In the genomic region with DNA sequence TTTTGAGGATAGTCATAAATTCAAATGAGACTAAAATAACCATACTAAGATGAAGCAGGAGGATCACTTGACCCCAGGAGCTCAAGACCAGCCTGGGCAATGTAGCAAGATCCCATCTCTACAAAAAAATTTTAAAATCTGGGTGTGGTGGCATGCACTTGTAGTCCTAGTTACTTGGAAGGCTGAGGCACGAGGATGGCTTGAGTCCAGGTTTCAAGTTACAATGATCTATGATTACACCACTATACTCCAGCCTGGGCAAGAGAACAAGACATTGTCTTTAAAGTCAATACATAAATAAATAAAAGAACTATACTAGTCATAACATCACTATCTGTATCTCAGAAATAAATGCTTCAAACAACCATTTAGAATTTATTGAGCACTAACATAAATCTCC, we compare ENCODE assay signal across 26 cellular contexts. TPM values are rescaled to one million over a fixed set of nuclear protein-coding genes. Genes with fewer than 3 reads are reported as not detected.
DNase-seq lines count a peak whose midpoint lies in the region; ATAC-seq, FAIRE-seq and TF ChIP-seq lines count a peak whose summit lies in the region.
"Had no signal": no experiment of that assay in that cellular context is flagged by ENCODE, and none has a peak within 500 bp of the region (broad histone marks: within the 10 kb centered on the region; RNA-seq: fewer than 3 reads in every experiment).

No MANE protein-coding gene starts in this region.

- no peaks in the 10 kb centered on the region for H3K79me2 ChIP-seq in GM23248 (ENCODE audit: insufficient read depth)
- H3K79me2 ChIP-seq in PC-9 (ENCODE audit: low read depth) = no peaks in the 10 kb centered on the region
- no peaks in the 10 kb centered on the region for H3K79me2 ChIP-seq in endothelial cell of umbilical vein (ENCODE audit: control insufficient read depth, insufficient read depth, low read length)

- H3K9me1 ChIP-seq in endothelial cell of umbilical vein (replicated peaks; ENCODE audit: control insufficient read depth, extremely low read depth, insufficient read depth, low read length) = no peaks in the 10 kb centered on the region

- FAIRE-seq in endothelial cell of umbilical vein (lab: Jason Lieb, UNC) = no peak
- FAIRE-seq: kidney had no signal

- peak; percentile 46 for DNase-seq in GM23248
- DNase-seq in PC-9 = peak; percentile 12 to 65
- peak; percentile 69 for DNase-seq in endothelial cell of umbilical vein (ENCODE audit: low read depth, low spot score)
- DNase-seq in left colon = no peak
- DNase-seq in SIG-M5 treated with dmso at 0.1 percent for 504 hours (lab: John Stamatoyannopoulos, UW; ENCODE audit: unreplicated experiment) = no peak
- DNase-seq in GM13976 (ENCODE audit: low spot score) = no peak
- DNase-seq: activated CD4-positive, CD25-positive, alpha-beta regulatory T cell; activated CD8-positive, alpha-beta memory T cell treated with anti-CD3 and anti-CD28 coated beads for 24 hours; AML-193; foreskin melanocyte; GOT3; hypothalamus; kidney; mesenchymal stem cell; naive thymus-derived CD4-positive, alpha-beta T cell; NCI-H1436; NCI-H82; OCI-M1; ovary; SK-N-SH; stimulated activated CD4-positive, alpha-beta T cell treated with anti-CD3 and anti-CD28 coated beads, Interleukin-1b, Interleukin-23, amount 100 ng/mL, for 48 hours; stimulated activated naive CD4-positive, alpha-beta T cell; tibial artery had no signal

- H3K9me3 ChIP-seq in GM23248 (ENCODE audit: low read depth) (no peaks in the 10 kb centered on the region), PC-9 (ENCODE audit: insufficient read depth, low read depth) (peaks cover 10% of the 10 kb centered on the region), endothelial cell of umbilical vein (replicated peaks; ENCODE audit: control insufficient read depth, insufficient read depth, low read length) (no peaks in the 10 kb centered on the region)
- H3K9me3 ChIP-seq: ovary, SK-N-SH, tibial artery had no signal

- H3K36me3 ChIP-seq in GM23248 (ENCODE audit: low read depth) (no peaks in the 10 kb centered on the region), PC-9 (ENCODE audit: low read depth) (no peaks in the 10 kb centered on the region), endothelial cell of umbilical vein (ENCODE audit: control insufficient read depth in 2 of 2, extremely low read depth in 1 of 2, insufficient read depth in 2 of 2, low read length in 2 of 2) (no peaks in the 10 kb centered on the region)
- H3K36me3 ChIP-seq: ovary, tibial artery had no signal

- in situ Hi-C loops in GM23248 (cut with MboI) = no loop called here
- in situ Hi-C loops in GM13976 (cut with MboI; ENCODE audit: low sequenced_read_pairs, unreplicated experiment) = no loop called here

- no peaks in the 10 kb centered on the region for H3K9me2 ChIP-seq in GM23248 (ENCODE audit: insufficient read depth)
- H3K9me2 ChIP-seq in PC-9 (ENCODE audit: insufficient read depth) = no peaks in the 10 kb centered on the region
- H3K9me2 ChIP-seq: SK-N-SH had no signal

- 8 to 25% methylated on average over 1 of the region's 1 CpG for WGBS in GM23248 (ENCODE audit: low coverage in 1 of 2, low lambda C conversion rate in 2 of 2, missing lambda C conversion rate in 2 of 2), 2 experiments

- H3K4me2 ChIP-seq in GM23248 (ENCODE audit: unreplicated experiment) (no peak overlapping the region), PC-9 (no peak overlapping the region), endothelial cell of umbilical vein (ENCODE audit: insufficient read depth, low read length) (no peak overlapping the region)

- intact Hi-C loops in PC-9 (cut with micrococcal nuclease; ENCODE audit: unreplicated experiment) (loop anchor here (10.0 kb wide), 1 partner anchor 224 kb away; no protein-coding TSS in a partner anchor), endothelial cell of umbilical vein (cut with micrococcal nuclease) (no loop called here), left colon (cut with DNase I, micrococcal nuclease) (no loop called here)

- CTCF ChIA-PET in PC-9 (lab: Charles Lee) = no interaction called here
- CTCF ChIA-PET in endothelial cell of umbilical vein (lab: Charles Lee) = interaction anchor here (1.3 to 1.6 kb wide), 3 partner anchors 8 to 14 kb away, joined by 3 to 15 read pairs (median 10); no protein-coding TSS in a partner anchor

- TF ChIP-seq CTCF in PC-9 (conservative IDR thresholded peaks at IDR 0.05) (no peak), endothelial cell of umbilical vein (IDR thresholded peaks at IDR 0.05; ENCODE audit: extremely low read depth in 1 of 2, insufficient read depth in 1 of 2, low read depth in 1 of 2, low read length in 2 of 2) (no peak), GM13976 (IDR thresholded peaks at IDR 0.05; ENCODE audit: borderline replicate concordance, control extremely low read depth, extremely low read depth, insufficient read depth, missing control alignments) (no peak)

- peak overlapping the region; percentile 74; the same call in 1 of the 2 replicates for H3K27ac ChIP-seq in GM23248
- H3K27ac ChIP-seq in PC-9 = peak overlapping the region; percentile 83
- H3K27ac ChIP-seq in endothelial cell of umbilical vein (ENCODE audit: insufficient read depth, low read depth, low read length) = peak overlapping the region; percentile 90
- H3K27ac ChIP-seq: ovary had no signal

- dilution Hi-C loops in endothelial cell of umbilical vein (cut with MboI; ENCODE audit: extremely low pct_ligation_motif_present, low sequenced_read_pairs) = loop anchor here (25.0 kb wide), 1 partner anchor 113 kb away; no protein-coding TSS in a partner anchor

- H2AFZ ChIP-seq in GM23248 (no peak overlapping the region), PC-9 (no peak overlapping the region), endothelial cell of umbilical vein (ENCODE audit: low read depth, low read length) (no peak overlapping the region)

- BruUV-seq in PC-9 (replicated peaks; lab: Mats Ljungman, UMichigan) (no TSS peak), endothelial cell of umbilical vein (replicated peaks; lab: Mats Ljungman, UMichigan) (no TSS peak)

- peaks cover 52% of the 10 kb centered on the region for H3K4me1 ChIP-seq in GM23248 (ENCODE audit: insufficient read depth)
- peaks cover 69% of the 10 kb centered on the region for H3K4me1 ChIP-seq in PC-9 (replicated peaks; ENCODE audit: insufficient read depth)
- peaks cover 60% of the 10 kb centered on the region for H3K4me1 ChIP-seq in endothelial cell of umbilical vein (ENCODE audit: control insufficient read depth, extremely low read depth, insufficient read depth, low read length)

- H3K4me3 ChIP-seq in GM23248 (no peak overlapping the region), PC-9 (no peak overlapping the region), endothelial cell of umbilical vein (replicated peaks in 1 of 3; ENCODE audit: insufficient read depth in 1 of 3, low read depth in 1 of 3, low read length in 3 of 3) (no peak overlapping the region)
- H3K4me3 ChIP-seq: ovary, tibial artery had no signal

- H4K20me1 ChIP-seq in GM23248 (ENCODE audit: insufficient read depth) (no peaks in the 10 kb centered on the region), PC-9 (ENCODE audit: insufficient read depth) (no peaks in the 10 kb centered on the region), endothelial cell of umbilical vein (replicated peaks; ENCODE audit: control insufficient read depth, extremely low read depth, insufficient read depth, low read length) (no peaks in the 10 kb centered on the region)

- H3K9ac ChIP-seq in GM23248 = no peak overlapping the region
- no peak overlapping the region for H3K9ac ChIP-seq in endothelial cell of umbilical vein (replicated peaks; ENCODE audit: extremely low read depth, insufficient read depth, low read length)

- H3K27me3 ChIP-seq in GM23248 (replicated peaks; ENCODE audit: insufficient read depth) = no peaks in the 10 kb centered on the region
- H3K27me3 ChIP-seq in PC-9 (ENCODE audit: insufficient read depth, low read depth) = no peaks in the 10 kb centered on the region
- no peaks in the 10 kb centered on the region for H3K27me3 ChIP-seq in endothelial cell of umbilical vein (ENCODE audit: control insufficient read depth in 2 of 2, insufficient read depth in 2 of 2, low read length in 2 of 2)
- H3K27me3 ChIP-seq: ovary, tibial artery had no signal

- ATAC-seq in left colon (peak; percentile 46), GM21619 (IDR thresholded peaks at IDR 0.05; ENCODE audit: unreplicated experiment) (no peak), GM18858 (IDR thresholded peaks at IDR 0.05; ENCODE audit: unreplicated experiment) (no peak)
- ATAC-seq: activated naive CD4-positive, alpha-beta T cell treated with anti-CD3 and anti-CD28 coated beads, Interleukin-2, amount 50 U/mL, for 72 hours; naive thymus-derived CD4-positive, alpha-beta T cell had no signal

- no peak for TF ChIP-seq POLR2A in endothelial cell of umbilical vein (IDR thresholded peaks at IDR 0.05; ENCODE audit: low read depth, low read length)

- POLR2A ChIA-PET in PC-9 (lab: Charles Lee; ENCODE audit: unreplicated experiment) (no interaction called here), endothelial cell of umbilical vein (lab: Charles Lee) (no interaction called here)

- H3F3A ChIP-seq in GM23248 (ENCODE audit: insufficient read depth) (peaks cover 34% of the 10 kb centered on the region), PC-9 (ENCODE audit: insufficient read depth, low read depth) (peaks cover 42% of the 10 kb centered on the region)

TF ChIP-seq in endothelial cell of umbilical vein, 7 proteins besides CTCF, POLR2A, EP300 and RAD21 (continues in another document):
- TF ChIP-seq FOS (IDR thresholded peaks at IDR 0.05; ENCODE audit: borderline replicate concordance, insufficient read depth, low read length) = no peak
- no peak for TF ChIP-seq JUN (IDR thresholded peaks at IDR 0.05; ENCODE audit: borderline replicate concordance, insufficient read depth, insufficient read length, low read depth)
- TF ChIP-seq MYC (IDR thresholded peaks at IDR 0.05; ENCODE audit: low read depth, low read length) = no peak
- no peak for TF ChIP-seq EZH2 (IDR thresholded peaks at IDR 0.05; ENCODE audit: borderline replicate concordance, low read depth, low read length, severe bottlenecking)
- TF ChIP-seq POLR2AphosphoS5 (IDR thresholded peaks at IDR 0.05; ENCODE audit: insufficient read depth, low read depth, low read length) = no peak

RNA-seq across cellular contexts. Expression of gene PHLDB2, which starts 8.6 kb away (rescaled TPM):
- 60.6 and 63.9 TPM in 2 replicates for total RNA-seq in GM23248 (2014; rRNA removed; shearing (Covaris generic))
- 53.3 and 55.6 TPM in 2 replicates for polyA plus RNA-seq in GM23248 (2016; fragmentation: Nextera tagmentation; extraction: Ambion mirVana)
- 42.7 and 55.0 TPM in 2 replicates for total RNA-seq in PC-9 (2021)
- total RNA-seq in endothelial cell of umbilical vein = 72.0 and 104 TPM in 2 replicates
- polyA plus RNA-seq in endothelial cell of umbilical vein = 22.4 and 25.1 TPM in 2 replicates
- 14.1 and 16.0 TPM in 2 replicates for polyA plus RNA-seq in endothelial cell of umbilical vein (2011; cell fraction: cytosol; rRNA removed)
- polyA plus RNA-seq in endothelial cell of umbilical vein (2011; cell fraction: nucleus; rRNA removed) = 135 and 139 TPM in 2 replicates
- polyA plus RNA-seq in endothelial cell of umbilical vein (2012) = 33.8 and 56.8 TPM in 2 replicates
- polyA minus RNA-seq in endothelial cell of umbilical vein = 130 and 132 TPM in 2 replicates
- 29.8 TPM for polyA minus RNA-seq in endothelial cell of umbilical vein (2011; cell fraction: cytosol; rRNA and poly(A)+ RNA removed)
- polyA minus RNA-seq in endothelial cell of umbilical vein (2011; cell fraction: nucleus; rRNA and poly(A)+ RNA removed) = 305 and 404 TPM in 2 replicates
- 10 to 100 TPM in 1 of 2 donors, 1 to 10 TPM in 1; 8.3 to 28.7 TPM for total RNA-seq in left colon

Comparison
In these comparisons a context has a peak if more than half of its experiments do, and no peak if none do; other contexts are left out.
1. DNase-seq: peak in GM23248 (single experiment), PC-9 (2 of 2) and endothelial cell of umbilical vein (single experiment); none in left colon (0 of 2), SIG-M5 treated with dmso at 0.1 percent for 504 hours (single experiment) and GM13976 (single experiment).
2. Peak in every context shown above with its lines, with median percentiles within 50 percentile points of each other: H3K27ac ChIP-seq.